ENCODE assay signal across 10 cellular contexts in genomic region chr20:7375905-7376304, GRCh38.
DNase-seq lines count a peak whose midpoint lies in the region; ATAC-seq, FAIRE-seq and TF ChIP-seq lines count a peak whose summit lies in the region.
"Had no signal": no experiment of that assay in that cellular context is flagged by ENCODE, and none has a peak within 500 bp of the region (broad histone marks: within the 10 kb centered on the region; RNA-seq: fewer than 3 reads in every experiment).

No MANE protein-coding gene starts in this region.

- no peak for TF ChIP-seq POLR2A in gastrocnemius medialis (IDR thresholded peaks at IDR 0.05)

- DNase-seq in AG09309 (ENCODE audit: low read depth) = no peak
- DNase-seq in GM13976 (ENCODE audit: low spot score) = peak; percentile 1
- peak; percentile 53 for DNase-seq in RPMI8226
- DNase-seq in frontal cortex (ENCODE audit: low spot score in 2 of 2) = no peak
- DNase-seq in glomerular visceral epithelial cell (ENCODE audit: extremely low spot score) = no peak
- no peak for DNase-seq in 8988T
- no peak for DNase-seq in NCI-H1105 (lab: John Stamatoyannopoulos, UW)
- no peak for DNase-seq in gastrocnemius medialis
- DNase-seq: activated CD4-positive, alpha-beta T cell treated with anti-CD3 and anti-CD28 coated beads for 4 hours; hypothalamus had no signal

- no peaks in the 10 kb centered on the region for H3K9me3 ChIP-seq in gastrocnemius medialis

- peak; percentile 82 for FAIRE-seq in frontal cortex (lab: Jason Lieb, UNC)

- H3K27me3 ChIP-seq in gastrocnemius medialis = no peaks in the 10 kb centered on the region

- no peaks in the 10 kb centered on the region for H3K36me3 ChIP-seq in gastrocnemius medialis

- peak; percentile 19 for TF ChIP-seq CTCF in AG09309 (IDR thresholded peaks at IDR 0.05; ENCODE audit: control insufficient read depth, insufficient read depth, low read depth, low read length, missing control alignments)
- TF ChIP-seq CTCF in GM13976 (IDR thresholded peaks at IDR 0.05; ENCODE audit: borderline replicate concordance, control extremely low read depth, extremely low read depth, insufficient read depth, missing control alignments) = no peak
- TF ChIP-seq CTCF in gastrocnemius medialis (IDR thresholded peaks at IDR 0.05 in 4 of 5, conservative IDR thresholded peaks at IDR 0.05 in 1 of 5) = peak in 2 of 5 experiments; percentile 12 to 22

- intact Hi-C loops in gastrocnemius medialis (cut with DNase I; ENCODE audit: low total_unique reads) = no loop called here

- no peaks in the 10 kb centered on the region for H3K4me1 ChIP-seq in gastrocnemius medialis

- in situ Hi-C loops in GM13976 (cut with MboI; ENCODE audit: low sequenced_read_pairs, unreplicated experiment) = no loop called here
- in situ Hi-C loops in gastrocnemius medialis (cut with MboI; ENCODE audit: low sequenced_read_pairs in 4 of 4) = no loop called here

- no peak overlapping the region for H3K27ac ChIP-seq in gastrocnemius medialis

- no peak overlapping the region for H3K4me3 ChIP-seq in AG09309 (ENCODE audit: control insufficient read depth, low read depth, low read length)
- H3K4me3 ChIP-seq in gastrocnemius medialis = no peak overlapping the region

- ATAC-seq in gastrocnemius medialis = no peak

Comparison
In these comparisons a context has a peak if more than half of its experiments do, and no peak if none do; other contexts are left out.
1. DNase-seq: peak in GM13976 (single experiment) and RPMI8226 (single experiment); none in AG09309 (single experiment), frontal cortex (0 of 2), glomerular visceral epithelial cell (single experiment), 8988T (single experiment), NCI-H1105 (single experiment) and gastrocnemius medialis (0 of 2).